ENCODE assay signal across 1 cellular context in genomic region chr3:71423151-71423906, GRCh38.
TF ChIP-seq lines count a peak whose summit lies in the region.

No MANE protein-coding gene starts in this region.

TF ChIP-seq in GM23338, 12 proteins besides CTCF, POLR2A, EP300 and RAD21 (continued from another document):
- TF ChIP-seq ETS1 (IDR thresholded peaks at IDR 0.05) = no peak
- TF ChIP-seq EZH2 (IDR thresholded peaks at IDR 0.05; ENCODE audit: low read depth, unreplicated experiment) = no peak
- no peak for TF ChIP-seq NANOG (IDR thresholded peaks at IDR 0.05; ENCODE audit: borderline replicate concordance)
- no peak for TF ChIP-seq STAT1 (IDR thresholded peaks at IDR 0.05; ENCODE audit: unreplicated experiment)
- no peak for TF ChIP-seq CREB1 (CRISPR knock-in tag; IDR thresholded peaks at IDR 0.05; ENCODE audit: low read depth)
- TF ChIP-seq ZNF114 (CRISPR knock-in tag; IDR thresholded peaks at IDR 0.05) = no peak
- TF ChIP-seq POLR2AphosphoS5 (IDR thresholded peaks at IDR 0.05; ENCODE audit: low read depth) = no peak
